Comparison of ENCODE assay signal across 10 cellular contexts in genomic region chr1:18358600-18358999, GRCh38.
"Had no signal": no experiment of that assay in that cellular context is flagged by ENCODE, and none has a peak within 500 bp of the region (broad histone marks: within the 10 kb centered on the region; RNA-seq: fewer than 3 reads in every experiment).

No MANE protein-coding gene starts in this region.

- H3K4me1 Mint-ChIP-seq: IgD-negative memory B cell had no signal

- H3K9me3 Mint-ChIP-seq: H9 had no signal

- FAIRE-seq: H54, HTR-8/SVneo had no signal

- H3K4me3 Mint-ChIP-seq: H9, HFFc6, IgD-negative memory B cell had no signal

- DNase-seq: GM23248, GOT3, H9, HCEC 1CT, HFFc6, Kasumi-1, KG1 had no signal

- H3K4me3 ChIP-seq: GM23248 had no signal

- H3K36me3 Mint-ChIP-seq: IgD-negative memory B cell had no signal

- H3K27ac Mint-ChIP-seq: H9, HFFc6, IgD-negative memory B cell had no signal

- H3K9ac ChIP-seq: GM23248 had no signal

- H3K27ac ChIP-seq: GM23248 had no signal

- H2AFZ ChIP-seq: GM23248 had no signal
